Comparison of ENCODE assay signal across 12 cellular contexts in the genomic region with DNA sequence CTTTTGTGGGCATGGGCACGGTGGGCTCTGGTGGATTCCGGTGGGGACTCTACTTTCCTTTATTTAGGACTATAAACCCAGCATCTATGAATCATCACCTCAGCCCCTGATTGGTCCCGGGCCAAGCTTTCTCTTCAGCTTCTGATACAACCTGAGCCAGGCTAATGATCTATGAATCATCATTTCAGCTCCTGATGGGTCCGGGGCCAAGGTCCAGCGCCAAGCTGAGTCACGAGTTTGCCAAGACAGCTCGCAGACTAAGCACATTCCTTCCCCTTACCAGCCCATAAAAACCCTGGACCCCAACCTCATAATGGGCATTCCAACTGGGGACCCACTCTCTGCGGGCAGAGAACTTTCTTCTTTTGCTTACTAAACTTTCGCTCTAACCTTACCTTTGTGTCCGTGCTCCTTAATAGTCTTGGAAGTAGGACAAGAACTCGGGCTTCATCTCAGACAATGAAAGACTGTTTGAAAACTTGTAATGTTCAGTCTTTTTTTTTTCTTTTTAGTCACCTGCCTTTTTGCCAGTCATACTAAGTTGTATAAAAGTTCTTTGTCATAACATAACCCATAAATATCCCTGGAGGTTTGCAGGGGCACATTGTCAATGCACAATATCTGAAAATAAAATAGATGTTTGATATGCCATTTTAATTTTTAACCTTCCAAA.
DNase-seq lines count a peak whose midpoint lies in the region; ATAC-seq and TF ChIP-seq lines count a peak whose summit lies in the region.
"Had no signal": no experiment of that assay in that cellular context is flagged by ENCODE, and none has a peak within 500 bp of the region (broad histone marks: within the 10 kb centered on the region; RNA-seq: fewer than 3 reads in every experiment).

No MANE protein-coding gene starts in this region.

- H3F3A ChIP-seq in MM.1S (ENCODE audit: insufficient read depth, low read length), result no peaks in the 10 kb centered on the region

- H3K9me3 ChIP-seq in adrenal gland (replicated peaks in 1 of 3) (no peaks in the 10 kb centered on the region), MM.1S (replicated peaks; ENCODE audit: insufficient read depth, low read length) (no peaks in the 10 kb centered on the region)

- H3K4me3 ChIP-seq in adrenal gland (peak overlapping the region in 1 of 4 donors; percentile 38), MM.1S (ENCODE audit: low read length) (no peak overlapping the region)

- no peaks in the 10 kb centered on the region for H4K20me1 ChIP-seq in MM.1S (ENCODE audit: insufficient read depth, low read length)

- no peak for ATAC-seq in GM18907 (IDR thresholded peaks at IDR 0.05; ENCODE audit: unreplicated experiment)
- ATAC-seq in activated naive CD4-positive, alpha-beta T cell treated with anti-CD3 and anti-CD28 coated beads, Interleukin-2, amount 50 U/mL, for 72 hours, result no peak
- ATAC-seq: activated naive CD8-positive, alpha-beta T cell treated with anti-CD3 and anti-CD28 coated beads, Interleukin-2, amount 50 U/mL, for 24 hours had no signal

- no peak overlapping the region for H3K9ac ChIP-seq in MM.1S (ENCODE audit: low read length)

- H3K36me3 Mint-ChIP-seq in activated naive CD4-positive, alpha-beta T cell treated with anti-CD3 and anti-CD28 coated beads, Interleukin-2, amount 50 U/mL, for 72 hours, result no peaks in the 10 kb centered on the region

- H3K79me2 ChIP-seq in MM.1S (ENCODE audit: low read length), result no peaks in the 10 kb centered on the region

- no peak overlapping the region for H3K27ac Mint-ChIP-seq in activated naive CD4-positive, alpha-beta T cell treated with anti-CD3 and anti-CD28 coated beads, Interleukin-2, amount 50 U/mL, for 72 hours
- H3K27ac Mint-ChIP-seq: activated naive CD8-positive, alpha-beta T cell treated with anti-CD3 and anti-CD28 coated beads, Interleukin-2, amount 50 U/mL, for 24 hours had no signal

- peaks cover 6% of the 10 kb centered on the region in 2 donors for H3K9me3 Mint-ChIP-seq in activated naive CD4-positive, alpha-beta T cell treated with anti-CD3 and anti-CD28 coated beads, Interleukin-2, amount 50 U/mL, for 72 hours
- H3K9me3 Mint-ChIP-seq: activated naive CD8-positive, alpha-beta T cell treated with anti-CD3 and anti-CD28 coated beads, Interleukin-2, amount 50 U/mL, for 24 hours had no signal

- H3K9me2 ChIP-seq in MM.1S (replicated peaks; ENCODE audit: insufficient read depth, low read length), result no peaks in the 10 kb centered on the region

- H3K27me3 ChIP-seq in adrenal gland, result no peaks in the 10 kb centered on the region
- no peaks in the 10 kb centered on the region for H3K27me3 ChIP-seq in MM.1S (replicated peaks; ENCODE audit: insufficient read depth, low read length)

- H3K36me3 ChIP-seq in adrenal gland (replicated peaks in 1 of 2), result no peaks in the 10 kb centered on the region
- no peaks in the 10 kb centered on the region for H3K36me3 ChIP-seq in MM.1S (replicated peaks; ENCODE audit: insufficient read depth, low read length)

- no peak overlapping the region for H3K4me2 ChIP-seq in MM.1S (ENCODE audit: low read depth, low read length)

- TF ChIP-seq CTCF in 22Rv1 (IDR thresholded peaks at IDR 0.05) (no peak), adrenal gland (IDR thresholded peaks at IDR 0.05) (no peak), MM.1S (IDR thresholded peaks at IDR 0.05; ENCODE audit: low read length) (no peak)

- H3K27ac ChIP-seq in 22Rv1 (peak overlapping the region; percentile 70), adrenal gland (peak overlapping the region in 3 of 5 donors; percentile 46 to 78 (median 66)), MM.1S (ENCODE audit: low read length) (no peak overlapping the region)

- H3K4me1 ChIP-seq in adrenal gland (replicated peaks in 1 of 2) (peaks cover 0 to 7% of the 10 kb centered on the region in 2 donors), MM.1S (ENCODE audit: low read length) (no peaks in the 10 kb centered on the region)

- no peak overlapping the region for H2AFZ ChIP-seq in MM.1S (ENCODE audit: low read length)

- WGBS in adrenal gland, 4 donors, result 45 to 56% (median 50%) methylated on average over 11 of the region's 11 CpGs

- intact Hi-C loops in adrenal gland (cut with DNase I), result no loop called here

- DNase-seq in HS-5 (ENCODE audit: low read depth) (peak; percentile 81), adrenal gland (peak; percentile 77 to 96 (median 89)), islet precursor cell (peak; percentile 82), NCI-H524 treated with DMSO at 0.1 percent for 48 hours (lab: John Stamatoyannopoulos, UW) (no peak), MM.1S (no peak)
- DNase-seq in activated naive CD4-positive, alpha-beta T cell treated with anti-CD3 and anti-CD28 coated beads, Interleukin-2, amount 50 U/mL, for 72 hours (ENCODE audit: low spot score in 2 of 2), result no peak
- DNase-seq: activated naive CD8-positive, alpha-beta T cell treated with anti-CD3 and anti-CD28 coated beads, Interleukin-2, amount 50 U/mL, for 24 hours; MV-4-11; stimulated activated CD4-positive, alpha-beta T cell treated with anti-CD3 and anti-CD28 coated beads, Interleukin-2, amount 100 ng/mL, for 48 hours; trophoblast cell had no signal

- peak in 1 of 2 donors; percentile 17 for TF ChIP-seq POLR2A in adrenal gland (IDR thresholded peaks at IDR 0.05)

Comparison
In these comparisons a context has a peak if more than half of its experiments do, and no peak if none do; other contexts are left out.
1. DNase-seq: peak in HS-5 (single experiment), adrenal gland (7 of 7) and islet precursor cell (single experiment); none in NCI-H524 treated with DMSO at 0.1 percent for 48 hours (single experiment), MM.1S (single experiment) and activated naive CD4-positive, alpha-beta T cell treated with anti-CD3 and anti-CD28 coated beads, Interleukin-2, amount 50 U/mL, for 72 hours (0 of 2).